In the genomic region with DNA sequence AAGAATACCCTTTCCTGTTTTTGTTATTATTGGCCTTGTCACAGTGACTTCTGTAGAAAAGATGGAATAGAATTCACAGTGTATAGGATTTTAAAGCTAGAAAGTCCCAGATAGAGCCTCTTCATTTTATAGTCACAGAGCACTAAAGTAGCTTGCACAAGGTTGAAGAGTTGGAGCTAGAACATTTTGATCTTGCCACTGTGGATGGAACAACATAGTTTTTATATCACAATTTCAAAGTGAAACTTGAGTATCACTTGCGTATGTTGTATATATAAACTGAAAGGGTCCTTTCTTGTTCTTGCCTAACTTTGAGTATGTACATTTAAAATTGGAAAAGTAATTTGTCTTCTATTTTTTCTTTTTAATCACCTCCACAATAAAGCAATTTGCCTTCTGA, we compare ENCODE assay signal across 12 cellular contexts. TPM values are rescaled to one million over a fixed set of nuclear protein-coding genes. Genes with fewer than 3 reads are reported as not detected.
DNase-seq lines count a peak whose midpoint lies in the region; ATAC-seq and TF ChIP-seq lines count a peak whose summit lies in the region.
"Had no signal": no experiment of that assay in that cellular context is flagged by ENCODE, and none has a peak within 500 bp of the region (broad histone marks: within the 10 kb centered on the region; RNA-seq: fewer than 3 reads in every experiment).

No MANE protein-coding gene starts in this region.

- no peaks in the 10 kb centered on the region for H3K27me3 ChIP-seq in left ventricle myocardium inferior (ENCODE audit: low read depth)
- H3K27me3 ChIP-seq in ascending aorta, result no peaks in the 10 kb centered on the region
- H3K27me3 ChIP-seq in upper lobe of right lung, result no peaks in the 10 kb centered on the region
- H3K27me3 ChIP-seq: brain microvascular endothelial cell had no signal

- no peak for TF ChIP-seq CTCF in left ventricle myocardium inferior (IDR thresholded peaks at IDR 0.05; ENCODE audit: borderline replicate concordance)
- TF ChIP-seq CTCF in ascending aorta (IDR thresholded peaks at IDR 0.05), result no peak
- TF ChIP-seq CTCF in mesothelial cell of epicardium (IDR thresholded peaks at IDR 0.05; ENCODE audit: unreplicated experiment), result no peak
- no peak for TF ChIP-seq CTCF in upper lobe of right lung (IDR thresholded peaks at IDR 0.05)

- peak overlapping the region; percentile 97 for H3K4me3 Mint-ChIP-seq in mesothelial cell of epicardium

- H3K4me1 Mint-ChIP-seq in mesothelial cell of epicardium, result peaks cover 49% of the 10 kb centered on the region

- ATAC-seq in Right ventricle myocardium inferior (no peak), upper lobe of right lung (no peak), HG02870 (IDR thresholded peaks at IDR 0.05; ENCODE audit: unreplicated experiment) (no peak), GM21423 (IDR thresholded peaks at IDR 0.05; ENCODE audit: unreplicated experiment) (no peak), GM21528 (IDR thresholded peaks at IDR 0.05; ENCODE audit: low FRiP score, unreplicated experiment) (no peak)

- H3K4me3 ChIP-seq in left ventricle myocardium inferior (peak overlapping the region; percentile 92), ascending aorta (peak overlapping the region; percentile 78 to 84), upper lobe of right lung (peak overlapping the region; percentile 74)

- H3K9me3 ChIP-seq in left ventricle myocardium inferior (replicated peaks), result no peaks in the 10 kb centered on the region
- no peaks in the 10 kb centered on the region for H3K9me3 ChIP-seq in ascending aorta
- no peaks in the 10 kb centered on the region for H3K9me3 ChIP-seq in upper lobe of right lung

- DNase-seq in left ventricle myocardium inferior (no peak), Right ventricle myocardium inferior (ENCODE audit: missing footprints) (no peak), ascending aorta (ENCODE audit: low spot score in 2 of 2) (no peak), mesothelial cell of epicardium (ENCODE audit: low spot score in 2 of 2, unreplicated experiment in 2 of 2) (no peak), upper lobe of right lung (no peak)
- DNase-seq: brain microvascular endothelial cell; DMS 273 treated with DMSO at 0.1 percent for 48 hours; NCI-H146; stimulated activated CD4-positive, alpha-beta T cell treated with anti-CD3 and anti-CD28 coated beads, Interleukin-1b, Interleukin-23, amount 100 ng/mL, for 48 hours had no signal

- H3K27me3 Mint-ChIP-seq in mesothelial cell of epicardium (ENCODE audit: low read depth), result no peaks in the 10 kb centered on the region

- H3K36me3 Mint-ChIP-seq in mesothelial cell of epicardium, result no peaks in the 10 kb centered on the region

- H3K27ac ChIP-seq in left ventricle myocardium inferior (replicated peaks) (peak overlapping the region; percentile 97), ascending aorta (peak overlapping the region; percentile 97), upper lobe of right lung (peak overlapping the region; percentile 48)
- H3K27ac ChIP-seq: brain microvascular endothelial cell had no signal

- peaks cover 86% of the 10 kb centered on the region for H3K4me1 ChIP-seq in left ventricle myocardium inferior
- H3K4me1 ChIP-seq in ascending aorta, result peaks cover 3 to 30% of the 10 kb centered on the region in 2 donors
- peaks cover 42% of the 10 kb centered on the region for H3K4me1 ChIP-seq in upper lobe of right lung

- H3K9me3 Mint-ChIP-seq in mesothelial cell of epicardium, result no peaks in the 10 kb centered on the region

- H3K36me3 ChIP-seq in left ventricle myocardium inferior (no peaks in the 10 kb centered on the region), ascending aorta (no peaks in the 10 kb centered on the region), upper lobe of right lung (no peaks in the 10 kb centered on the region)
- H3K36me3 ChIP-seq: brain microvascular endothelial cell had no signal

- peak overlapping the region; percentile 24 for H3K27ac Mint-ChIP-seq in mesothelial cell of epicardium

- intact Hi-C loops in left ventricle myocardium inferior (cut with micrococcal nuclease), result no loop called here
- intact Hi-C loops in Right ventricle myocardium inferior (cut with DNase I), result loop anchor here (10.0 kb wide), 1 partner anchor 118 kb away; no protein-coding TSS in a partner anchor
- intact Hi-C loops in ascending aorta (cut with DNase I), result loop anchor here (5.0 to 10.0 kb wide), 2 partner anchors 215 to 792 kb away; partner anchors contain the start of genes PARM1, RCHY1 and THAP6
- intact Hi-C loops in upper lobe of right lung (cut with DNase I), result no loop called here

RNA-seq across cellular contexts. Expression of gene USO1, which starts 2.7 kb away (rescaled TPM):
- total RNA-seq in left ventricle myocardium inferior (84.3 TPM), Right ventricle myocardium inferior (85.0 TPM), ascending aorta (25.5 TPM), mesothelial cell of epicardium (52.8 to 53.3 TPM (median 53.1 TPM) in 3 replicates), upper lobe of right lung (64.2 TPM)

RNA-seq across cellular contexts. Expression of gene G3BP2, which starts 53.9 kb away (rescaled TPM):
- total RNA-seq in left ventricle myocardium inferior (71.2 TPM), Right ventricle myocardium inferior (65.5 TPM), ascending aorta (88.9 TPM), mesothelial cell of epicardium (169 to 178 TPM (median 175 TPM) in 3 replicates), upper lobe of right lung (102 TPM)

Comparison
In these comparisons a context has a peak if more than half of its experiments do, and no peak if none do; other contexts are left out.
1. intact Hi-C loops: an anchor here in Right ventricle myocardium inferior (10.0 kb wide) and ascending aorta (5.0 to 10.0 kb wide); none called in left ventricle myocardium inferior and upper lobe of right lung.